ENCODE assay signal across 29 cellular contexts in genomic region chr4:13126976-13127910, GRCh38.
A peak's percentile ranks its signal among the peaks of the same experiment; 100 is the strongest.
DNase-seq lines count a peak whose midpoint lies in the region; ATAC-seq, FAIRE-seq and TF ChIP-seq lines count a peak whose summit lies in the region.
"Had no signal": no experiment of that assay in that cellular context is flagged by ENCODE, and none has a peak within 500 bp of the region (broad histone marks: within the 10 kb centered on the region; RNA-seq: fewer than 3 reads in every experiment).

No MANE protein-coding gene starts in this region.

- TF ChIP-seq POLR2A in HepG2 (IDR thresholded peaks at IDR 0.05; ENCODE audit: insufficient read depth in 1 of 2, low read depth in 2 of 2, low read length in 2 of 2) (no peak), right lobe of liver (IDR thresholded peaks at IDR 0.05) (no peak)

- H3K4me1 ChIP-seq in HepG2 (ENCODE audit: insufficient read depth, low read length) = peaks cover 12% of the 10 kb centered on the region; the same call in 1 of the 2 replicates
- no peaks in the 10 kb centered on the region for H3K4me1 ChIP-seq in right lobe of liver
- H3K4me1 ChIP-seq in lower lobe of right lung = no peaks in the 10 kb centered on the region
- H3K4me1 ChIP-seq in Caco-2 = no peaks in the 10 kb centered on the region
- H3K4me1 ChIP-seq: BE2C, gastrocnemius medialis, HAP-1 had no signal

- no peak overlapping the region for H3K27ac Mint-ChIP-seq in Caco-2 (ENCODE audit: unreplicated experiment)
- no peak overlapping the region for H3K27ac Mint-ChIP-seq in activated CD8-positive, alpha-beta memory T cell treated with anti-CD3 and anti-CD28 coated beads, Interleukin-2, amount 10 ng/mL, durations not matched to agents 7 days and 5 days
- H3K27ac Mint-ChIP-seq: activated CD8-positive, alpha-beta T cell treated with anti-CD3 and anti-CD28 coated beads for 36 hours; activated naive CD8-positive, alpha-beta T cell treated with anti-CD3 and anti-CD28 coated beads, Interleukin-2, amount 10 ng/mL, durations not matched to agents 7 days and 5 days had no signal

- 34% methylated on average over 5 of the region's 7 CpGs for WGBS in HepG2 (ENCODE audit: low lambda C conversion rate)
- 21% methylated on average over 7 of the region's 7 CpGs for WGBS in right lobe of liver (ENCODE audit: insufficient coverage, low coverage, low lambda C conversion rate, missing lambda C conversion rate)

- BruUV-seq in HepG2 (replicated peaks; lab: Mats Ljungman, UMichigan) = no TSS peak
- no TSS peak for BruUV-seq in Caco-2 (replicated peaks; lab: Mats Ljungman, UMichigan)

- H3K9me3 Mint-ChIP-seq in Caco-2 (ENCODE audit: unreplicated experiment) = no peaks in the 10 kb centered on the region
- no peaks in the 10 kb centered on the region for H3K9me3 Mint-ChIP-seq in activated CD8-positive, alpha-beta memory T cell treated with anti-CD3 and anti-CD28 coated beads, Interleukin-2, amount 10 ng/mL, durations not matched to agents 7 days and 5 days (ENCODE audit: low read depth)
- H3K9me3 Mint-ChIP-seq: activated CD8-positive, alpha-beta T cell treated with anti-CD3 and anti-CD28 coated beads for 36 hours; neural crest cell had no signal

- H3K27me3 ChIP-seq in HepG2 (ENCODE audit: control insufficient read depth in 1 of 2, insufficient read depth in 2 of 2, low read length in 2 of 2) (no peaks in the 10 kb centered on the region; a peak in 1 of 5 replicates), right lobe of liver (no peaks in the 10 kb centered on the region), lower lobe of right lung (ENCODE audit: low read depth) (no peaks in the 10 kb centered on the region), Caco-2 (replicated peaks; ENCODE audit: control insufficient read depth, insufficient read depth, low read length) (no peaks in the 10 kb centered on the region)
- H3K27me3 ChIP-seq: BE2C, gastrocnemius medialis, upper lobe of left lung had no signal

- H3K27ac ChIP-seq in HepG2 (ENCODE audit: extremely low read length, insufficient read depth, low read length) (no peak overlapping the region), right lobe of liver (no peak overlapping the region), lower lobe of right lung (no peak overlapping the region)
- H3K27ac ChIP-seq: gastrocnemius medialis, HL-60, upper lobe of left lung had no signal

- no peaks in the 10 kb centered on the region for H3K36me3 Mint-ChIP-seq in Caco-2 (ENCODE audit: insufficient read depth, unreplicated experiment)
- no peaks in the 10 kb centered on the region for H3K36me3 Mint-ChIP-seq in activated CD8-positive, alpha-beta memory T cell treated with anti-CD3 and anti-CD28 coated beads, Interleukin-2, amount 10 ng/mL, durations not matched to agents 7 days and 5 days
- H3K36me3 Mint-ChIP-seq: activated naive CD8-positive, alpha-beta T cell treated with anti-CD3 and anti-CD28 coated beads, Interleukin-2, amount 10 ng/mL, durations not matched to agents 7 days and 5 days had no signal

- no peak overlapping the region for H3K9ac ChIP-seq in HepG2 (ENCODE audit: insufficient read depth, low read depth, low read length)

- TF ChIP-seq CTCF in HepG2 (CRISPR knock-in tag; IDR thresholded peaks at IDR 0.05) (peak; percentile 30), right lobe of liver (IDR thresholded peaks at IDR 0.05) (no peak), lower lobe of right lung (IDR thresholded peaks at IDR 0.05) (no peak), Caco-2 (IDR thresholded peaks at IDR 0.05; ENCODE audit: insufficient read depth in 1 of 2, low read depth in 1 of 2, low read length in 1 of 2, severe bottlenecking in 1 of 2, unreplicated experiment in 1 of 2) (no peak)

- in situ Hi-C loops in HepG2 (cut with HindIII; ENCODE audit: extremely low pct_ligation_motif_present, low pct_unique_long_range_greater_than_20kb) = no loop called here

- POLR2A ChIA-PET in HepG2 (lab: Yijun Ruan, JAX) (no interaction called here), Caco-2 (lab: Charles Lee) (no interaction called here)

- H4K20me1 ChIP-seq in HepG2 (ENCODE audit: insufficient read depth, low read length) = no peaks in the 10 kb centered on the region

- H3K4me3 Mint-ChIP-seq in Caco-2 (ENCODE audit: unreplicated experiment) = no peak overlapping the region
- H3K4me3 Mint-ChIP-seq in activated CD8-positive, alpha-beta memory T cell treated with anti-CD3 and anti-CD28 coated beads, Interleukin-2, amount 10 ng/mL, durations not matched to agents 7 days and 5 days = no peak overlapping the region
- H3K4me3 Mint-ChIP-seq: activated CD8-positive, alpha-beta T cell treated with anti-CD3 and anti-CD28 coated beads for 36 hours; activated naive CD8-positive, alpha-beta T cell treated with anti-CD3 and anti-CD28 coated beads, Interleukin-2, amount 10 ng/mL, durations not matched to agents 7 days and 5 days; neural crest cell had no signal

- H3K4me3 ChIP-seq in HepG2 (replicated peaks in 1 of 3; ENCODE audit: insufficient read depth in 1 of 3, low read depth in 2 of 3, low read length in 3 of 3) (no peak overlapping the region), right lobe of liver (no peak overlapping the region), lower lobe of right lung (no peak overlapping the region), Caco-2 (ENCODE audit: low read depth, low read length) (no peak overlapping the region)
- H3K4me3 ChIP-seq: gastrocnemius medialis, HAP-1, upper lobe of left lung had no signal

- no peak overlapping the region for H2AFZ ChIP-seq in HepG2 (ENCODE audit: low read length)

- TF ChIP-seq RAD21 in HepG2 (CRISPR knock-in tag; IDR thresholded peaks at IDR 0.05) = no peak

- H3K36me3 ChIP-seq in HepG2 (replicated peaks in 1 of 2; ENCODE audit: control insufficient read depth in 1 of 2, insufficient read depth in 2 of 2, low read length in 2 of 2) (no peaks in the 10 kb centered on the region), right lobe of liver (no peaks in the 10 kb centered on the region), lower lobe of right lung (no peaks in the 10 kb centered on the region), Caco-2 (ENCODE audit: control insufficient read depth, insufficient read depth, low read length) (no peaks in the 10 kb centered on the region)
- H3K36me3 ChIP-seq: BE2C, gastrocnemius medialis, HAP-1, upper lobe of left lung had no signal

- TF ChIP-seq EP300 in HepG2 (IDR thresholded peaks at IDR 0.05; ENCODE audit: low read depth in 2 of 2, low read length in 2 of 2) = no peak
- TF ChIP-seq EP300 in HepG2 (CRISPR knock-in tag; IDR thresholded peaks at IDR 0.05; ENCODE audit: borderline replicate concordance) = no peak

- peaks cover 5% of the 10 kb centered on the region for H3K27me3 Mint-ChIP-seq in Caco-2 (ENCODE audit: insufficient read depth, unreplicated experiment)
- no peaks in the 10 kb centered on the region for H3K27me3 Mint-ChIP-seq in activated CD8-positive, alpha-beta memory T cell treated with anti-CD3 and anti-CD28 coated beads, Interleukin-2, amount 10 ng/mL, durations not matched to agents 7 days and 5 days
- H3K27me3 Mint-ChIP-seq: activated naive CD8-positive, alpha-beta T cell treated with anti-CD3 and anti-CD28 coated beads, Interleukin-2, amount 10 ng/mL, durations not matched to agents 7 days and 5 days had no signal

- no peaks in the 10 kb centered on the region for H3K4me1 Mint-ChIP-seq in Caco-2 (ENCODE audit: low read depth, unreplicated experiment)
- no peaks in the 10 kb centered on the region for H3K4me1 Mint-ChIP-seq in activated CD8-positive, alpha-beta memory T cell treated with anti-CD3 and anti-CD28 coated beads, Interleukin-2, amount 10 ng/mL, durations not matched to agents 7 days and 5 days
- H3K4me1 Mint-ChIP-seq: activated naive CD8-positive, alpha-beta T cell treated with anti-CD3 and anti-CD28 coated beads, Interleukin-2, amount 10 ng/mL, durations not matched to agents 7 days and 5 days; neural crest cell had no signal

- H3K4me2 ChIP-seq in HepG2 (ENCODE audit: low read depth, low read length) = no peak overlapping the region

- FAIRE-seq in HepG2 (lab: Jason Lieb, UNC) = no peak
- FAIRE-seq: astrocyte, endometrium had no signal

- DNase-seq in HepG2 (ENCODE audit: low spot score) (no peak), right lobe of liver (no peak), NCI-H69 (lab: John Stamatoyannopoulos, UW) (peak; percentile 32), lower lobe of right lung (no peak), Caco-2 (no peak)
- DNase-seq in activated CD8-positive, alpha-beta memory T cell treated with anti-CD3 and anti-CD28 coated beads, Interleukin-2, amount 10 ng/mL, durations not matched to agents 7 days and 5 days = no peak
- no peak for DNase-seq in activated naive CD4-positive, alpha-beta T cell (lab: John Stamatoyannopoulos, UW)
- DNase-seq: activated CD4-positive, CD25-positive, alpha-beta regulatory T cell treated with anti-CD3 and anti-CD28 coated beads, Interleukin-2, amount 50 U/mL, for 72 hours; activated CD8-positive, alpha-beta T cell treated with anti-CD3 and anti-CD28 coated beads for 36 hours; activated effector memory CD4-positive, alpha-beta T cell treated with Interleukin-2 at 50 U/mL for 16 hours; activated naive CD8-positive, alpha-beta T cell treated with anti-CD3 and anti-CD28 coated beads, Interleukin-2, amount 10 ng/mL, durations not matched to agents 7 days and 5 days; activated T-cell treated with anti-CD3 and anti-CD28 coated beads for 4 hours; BE2C; central memory CD4-positive, alpha-beta T cell; COR-L47; dermis blood vessel endothelial cell; gastrocnemius medialis; hypothalamus; NCI-H146; NCI-H82; SIG-M5; stimulated activated CD8-positive, alpha-beta memory T cell treated with anti-CD3 and anti-CD28 coated beads, Interleukin-4, amount 100 ng/mL, for 48 hours; upper lobe of left lung had no signal

- H3K79me2 ChIP-seq in HepG2 (ENCODE audit: insufficient read depth, low read length) = no peaks in the 10 kb centered on the region

- ATAC-seq in HepG2 (peak; percentile 55), right lobe of liver (no peak), lower lobe of right lung (peak; percentile 46 to 55), HG02938 (IDR thresholded peaks at IDR 0.05; ENCODE audit: unreplicated experiment) (no peak)
- no peak for ATAC-seq in activated CD8-positive, alpha-beta memory T cell treated with anti-CD3 and anti-CD28 coated beads, Interleukin-2, amount 10 ng/mL, durations not matched to agents 7 days and 5 days
- ATAC-seq: activated CD8-positive, alpha-beta T cell treated with anti-CD3 and anti-CD28 coated beads for 36 hours; gastrocnemius medialis had no signal

- CTCF ChIA-PET in HepG2 (lab: Yijun Ruan, JAX; ENCODE audit: low intra/inter-chr PET ratio, low total read pairs) (no interaction called here), Caco-2 (lab: Charles Lee) (no interaction called here)
- CTCF ChIA-PET in activated CD8-positive, alpha-beta memory T cell treated with anti-CD3 and anti-CD28 coated beads, Interleukin-2, amount 10 ng/mL, durations not matched to agents 7 days and 5 days (lab: Charles Lee) = no interaction called here

- H3K9me3 ChIP-seq in HepG2 (ENCODE audit: low read length) (no peaks in the 10 kb centered on the region), right lobe of liver (no peaks in the 10 kb centered on the region), lower lobe of right lung (no peaks in the 10 kb centered on the region), Caco-2 (no peaks in the 10 kb centered on the region)
- H3K9me3 ChIP-seq: BE2C, gastrocnemius medialis, HAP-1, upper lobe of left lung had no signal

- intact Hi-C loops in HepG2 (cut with micrococcal nuclease; ENCODE audit: unreplicated experiment) = loop anchor here (10.0 kb wide), 2 partner anchors 272 to 418 kb away; partner anchors contain the start of gene NKX3-2
- intact Hi-C loops in right lobe of liver (cut with DNase I) = no loop called here
- intact Hi-C loops in lower lobe of right lung (cut with DNase I) = no loop called here
- intact Hi-C loops in Caco-2 (cut with micrococcal nuclease; ENCODE audit: unreplicated experiment) = loop anchor here (5.0 kb wide), 1 partner anchor 420 kb away; no protein-coding TSS in a partner anchor

Comparison
In these comparisons a context has a peak if more than half of its experiments do, and no peak if none do; other contexts are left out.
1. ATAC-seq: peak in HepG2 (single experiment) and lower lobe of right lung (2 of 2); none in right lobe of liver (0 of 4), HG02938 (single experiment) and activated CD8-positive, alpha-beta memory T cell treated with anti-CD3 and anti-CD28 coated beads, Interleukin-2, amount 10 ng/mL, durations not matched to agents 7 days and 5 days (single experiment).
2. intact Hi-C loops: an anchor here in HepG2 (10.0 kb wide) and Caco-2 (5.0 kb wide); none called in right lobe of liver and lower lobe of right lung.